24 cellular contexts compared by ENCODE assay signal in the genomic region with DNA sequence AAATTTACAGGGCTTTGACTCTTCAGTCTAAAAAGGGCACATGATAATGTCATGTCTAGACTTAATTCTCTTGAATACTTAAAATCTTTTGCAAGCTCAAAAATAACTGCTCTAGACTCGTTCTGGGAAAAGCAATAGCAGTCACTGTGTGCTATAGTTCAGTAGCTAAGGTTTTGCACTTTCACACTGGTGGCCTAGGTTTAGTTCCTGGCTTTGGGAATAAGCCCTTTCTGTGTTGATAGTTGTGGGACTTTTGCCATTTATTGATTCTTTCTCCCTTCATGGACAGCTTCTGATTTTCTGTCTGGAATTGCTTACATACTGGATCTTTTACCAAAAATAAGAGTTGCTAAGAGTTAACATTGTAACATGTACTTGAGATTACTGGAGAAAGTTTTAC.
DNase-seq lines count a peak whose midpoint lies in the region; ATAC-seq, FAIRE-seq and TF ChIP-seq lines count a peak whose summit lies in the region.
"Had no signal": no experiment of that assay in that cellular context is flagged by ENCODE, and none has a peak within 500 bp of the region (broad histone marks: within the 10 kb centered on the region; RNA-seq: fewer than 3 reads in every experiment).

No MANE protein-coding gene starts in this region.

- no peaks in the 10 kb centered on the region for H3K9me3 ChIP-seq in liver (ENCODE audit: control insufficient read depth in 4 of 4, low read length in 3 of 4)
- H3K9me3 ChIP-seq in HepG2 (ENCODE audit: low read length) = peaks cover 24% of the 10 kb centered on the region
- peaks cover 7% of the 10 kb centered on the region for H3K9me3 ChIP-seq in suprapubic skin
- H3K9me3 ChIP-seq: A549, BE2C had no signal

- 23% methylated on average over 1 of the region's 1 CpG for WGBS in liver
- 0% methylated on average over 1 of the region's 1 CpG for WGBS in HepG2 (ENCODE audit: low lambda C conversion rate)
- WGBS in suprapubic skin = 56% methylated on average over 1 of the region's 1 CpG

- no peak for FAIRE-seq in HepG2 (lab: Jason Lieb, UNC)
- FAIRE-seq: A549, GM12878, GM12892, GM18507 had no signal

- ATAC-seq in HepG2 (no peak), left lobe of liver (peak; percentile 99)
- ATAC-seq: A549, GM12878 had no signal

- POLR2A ChIA-PET in HepG2 (lab: Yijun Ruan, JAX) = no interaction called here

- no peaks in the 10 kb centered on the region for H3K27me3 ChIP-seq in liver (ENCODE audit: control insufficient read depth in 4 of 4, insufficient read depth in 4 of 4, low read length in 3 of 4)
- no peaks in the 10 kb centered on the region for H3K27me3 ChIP-seq in HepG2 (ENCODE audit: control insufficient read depth in 1 of 2, insufficient read depth in 2 of 2, low read length in 2 of 2)
- H3K27me3 ChIP-seq in suprapubic skin = no peaks in the 10 kb centered on the region
- H3K27me3 ChIP-seq: BE2C, BLaER1 had no signal

- no peak for TF ChIP-seq EP300 in HepG2 (IDR thresholded peaks at IDR 0.05; ENCODE audit: low read depth in 2 of 2, low read length in 2 of 2)
- no peak for TF ChIP-seq EP300 in HepG2 (CRISPR knock-in tag; IDR thresholded peaks at IDR 0.05; ENCODE audit: borderline replicate concordance)
- no peak for TF ChIP-seq EP300 in suprapubic skin (IDR thresholded peaks at IDR 0.05)

- in situ Hi-C loops in HepG2 (cut with HindIII; ENCODE audit: extremely low pct_ligation_motif_present, low pct_unique_long_range_greater_than_20kb) = loop anchor here (25.0 kb wide), 1 partner anchor 328 kb away; a partner anchor contains a TSS
- in situ Hi-C loops in ACHN (cut with HindIII; ENCODE audit: low pct_ligation_motif_present, low pct_unique_long_range_greater_than_20kb, low sequenced_read_pairs) = no loop called here

- CTCF ChIA-PET in HepG2 (lab: Yijun Ruan, JAX; ENCODE audit: low intra/inter-chr PET ratio, low total read pairs) = no interaction called here

- no peaks in the 10 kb centered on the region for H3K36me3 ChIP-seq in liver (ENCODE audit: control insufficient read depth in 4 of 4, insufficient read depth in 3 of 4, low read depth in 1 of 4, low read length in 3 of 4)
- H3K36me3 ChIP-seq in HepG2 (replicated peaks in 1 of 2; ENCODE audit: control insufficient read depth in 1 of 2, insufficient read depth in 2 of 2, low read length in 2 of 2) = no peaks in the 10 kb centered on the region
- H3K36me3 ChIP-seq in suprapubic skin = no peaks in the 10 kb centered on the region
- H3K36me3 ChIP-seq: BE2C, BLaER1 had no signal

- TF ChIP-seq RAD21 in liver (IDR thresholded peaks at IDR 0.05) (peak in 1 of 2 donors; percentile 18), HepG2 (CRISPR knock-in tag; IDR thresholded peaks at IDR 0.05) (no peak)

- H3K79me2 ChIP-seq in HepG2 (ENCODE audit: insufficient read depth, low read length) = no peaks in the 10 kb centered on the region

- TF ChIP-seq CTCF in liver (IDR thresholded peaks at IDR 0.05; ENCODE audit: low read depth, low read length, missing input control) (no peak), HepG2 (CRISPR knock-in tag; IDR thresholded peaks at IDR 0.05) (no peak), suprapubic skin (IDR thresholded peaks at IDR 0.05) (no peak)

- H2AFZ ChIP-seq in HepG2 (ENCODE audit: low read length) = no peak overlapping the region

- H3K4me2 ChIP-seq in HepG2 (ENCODE audit: low read depth, low read length) = no peak overlapping the region
- H3K4me2 ChIP-seq: A549, BLaER1 had no signal

- TF ChIP-seq POLR2A in HepG2 (IDR thresholded peaks at IDR 0.05; ENCODE audit: insufficient read depth in 1 of 2, low read depth in 2 of 2, low read length in 2 of 2) (no peak), suprapubic skin (IDR thresholded peaks at IDR 0.05) (no peak)

- H3K27ac ChIP-seq in liver (ENCODE audit: low read depth in 1 of 2, low read length in 2 of 2) (no peak overlapping the region), HepG2 (ENCODE audit: extremely low read length, insufficient read depth, low read length) (no peak overlapping the region), suprapubic skin (no peak overlapping the region)
- H3K27ac ChIP-seq: 22Rv1, A549, BLaER1 had no signal

- intact Hi-C loops in HepG2 (cut with micrococcal nuclease; ENCODE audit: unreplicated experiment) = no loop called here

- H4K20me1 ChIP-seq in HepG2 (ENCODE audit: insufficient read depth, low read length) = no peaks in the 10 kb centered on the region
- H4K20me1 ChIP-seq: BLaER1 had no signal

- H3K9ac ChIP-seq in liver (ENCODE audit: low read depth in 1 of 2, low read length in 2 of 2) (no peak overlapping the region), HepG2 (ENCODE audit: insufficient read depth, low read depth, low read length) (no peak overlapping the region)
- H3K9ac ChIP-seq: BLaER1 had no signal

- H3K4me3 ChIP-seq in liver (ENCODE audit: low read depth in 1 of 3, low read length in 3 of 3) (no peak overlapping the region), HepG2 (replicated peaks in 1 of 3; ENCODE audit: insufficient read depth in 1 of 3, low read depth in 2 of 3, low read length in 3 of 3) (no peak overlapping the region), suprapubic skin (no peak overlapping the region)
- H3K4me3 ChIP-seq: A549, BLaER1, GM12878 had no signal

- no TSS peak for BruUV-seq in HepG2 (replicated peaks; lab: Mats Ljungman, UMichigan)

- H3K4me1 ChIP-seq in liver (ENCODE audit: control insufficient read depth in 4 of 4, insufficient read depth in 4 of 4, low read length in 3 of 4) = peaks cover 0 to 9% (median 4%) of the 10 kb centered on the region in 4 donors
- H3K4me1 ChIP-seq in HepG2 (ENCODE audit: insufficient read depth, low read length) = no peaks in the 10 kb centered on the region
- H3K4me1 ChIP-seq in suprapubic skin = no peaks in the 10 kb centered on the region
- H3K4me1 ChIP-seq: A549, BE2C, BLaER1 had no signal

- DNase-seq in HepG2 (ENCODE audit: low spot score) = no peak
- DNase-seq in left lobe of liver (ENCODE audit: low spot score) = no peak
- DNase-seq in suprapubic skin (ENCODE audit: low spot score in 2 of 2) = no peak
- no peak for DNase-seq in ACHN
- DNase-seq: BE2C; C1 segment of cervical spinal cord; CD4-positive, alpha-beta memory T cell; CD4-positive, CD25-positive, alpha-beta regulatory T cell; CD8-positive, alpha-beta memory T cell; COR-L47; DMS 273 treated with DMSO at 0.1 percent for 48 hours; DMS153; DMS53; DMS79; DND-41; EL; GDM1 had no signal

TF ChIP-seq in liver, 16 proteins besides CTCF, POLR2A, EP300 and RAD21 (continues in another document):
- TF ChIP-seq JUND (IDR thresholded peaks at IDR 0.05) (peak in 1 of 2 donors; percentile 11), SP1 (IDR thresholded peaks at IDR 0.05) (peak; percentile 41), EGR1 (IDR thresholded peaks at IDR 0.05; ENCODE audit: low read depth in 2 of 2) (no peak), HNF4G (IDR thresholded peaks at IDR 0.05) (peak; percentile 52)
- TF ChIP-seq, protein P1, sequence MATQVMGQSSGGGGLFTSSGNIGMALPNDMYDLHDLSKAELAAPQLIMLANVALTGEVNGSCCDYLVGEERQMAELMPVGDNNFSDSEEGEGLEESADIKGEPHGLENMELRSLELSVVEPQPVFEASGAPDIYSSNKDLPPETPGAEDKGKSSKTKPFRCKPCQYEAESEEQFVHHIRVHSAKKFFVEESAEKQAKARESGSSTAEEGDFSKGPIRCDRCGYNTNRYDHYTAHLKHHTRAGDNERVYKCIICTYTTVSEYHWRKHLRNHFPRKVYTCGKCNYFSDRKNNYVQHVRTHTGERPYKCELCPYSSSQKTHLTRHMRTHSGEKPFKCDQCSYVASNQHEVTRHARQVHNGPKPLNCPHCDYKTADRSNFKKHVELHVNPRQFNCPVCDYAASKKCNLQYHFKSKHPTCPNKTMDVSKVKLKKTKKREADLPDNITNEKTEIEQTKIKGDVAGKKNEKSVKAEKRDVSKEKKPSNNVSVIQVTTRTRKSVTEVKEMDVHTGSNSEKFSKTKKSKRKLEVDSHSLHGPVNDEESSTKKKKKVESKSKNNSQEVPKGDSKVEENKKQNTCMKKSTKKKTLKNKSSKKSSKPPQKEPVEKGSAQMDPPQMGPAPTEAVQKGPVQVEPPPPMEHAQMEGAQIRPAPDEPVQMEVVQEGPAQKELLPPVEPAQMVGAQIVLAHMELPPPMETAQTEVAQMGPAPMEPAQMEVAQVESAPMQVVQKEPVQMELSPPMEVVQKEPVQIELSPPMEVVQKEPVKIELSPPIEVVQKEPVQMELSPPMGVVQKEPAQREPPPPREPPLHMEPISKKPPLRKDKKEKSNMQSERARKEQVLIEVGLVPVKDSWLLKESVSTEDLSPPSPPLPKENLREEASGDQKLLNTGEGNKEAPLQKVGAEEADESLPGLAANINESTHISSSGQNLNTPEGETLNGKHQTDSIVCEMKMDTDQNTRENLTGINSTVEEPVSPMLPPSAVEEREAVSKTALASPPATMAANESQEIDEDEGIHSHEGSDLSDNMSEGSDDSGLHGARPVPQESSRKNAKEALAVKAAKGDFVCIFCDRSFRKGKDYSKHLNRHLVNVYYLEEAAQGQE (IDR thresholded peaks at IDR 0.05) = peak; percentile 29

TF ChIP-seq in HepG2, 621 proteins besides CTCF, POLR2A, EP300 and RAD21 (continues in another document):
- TF ChIP-seq, protein P2, sequence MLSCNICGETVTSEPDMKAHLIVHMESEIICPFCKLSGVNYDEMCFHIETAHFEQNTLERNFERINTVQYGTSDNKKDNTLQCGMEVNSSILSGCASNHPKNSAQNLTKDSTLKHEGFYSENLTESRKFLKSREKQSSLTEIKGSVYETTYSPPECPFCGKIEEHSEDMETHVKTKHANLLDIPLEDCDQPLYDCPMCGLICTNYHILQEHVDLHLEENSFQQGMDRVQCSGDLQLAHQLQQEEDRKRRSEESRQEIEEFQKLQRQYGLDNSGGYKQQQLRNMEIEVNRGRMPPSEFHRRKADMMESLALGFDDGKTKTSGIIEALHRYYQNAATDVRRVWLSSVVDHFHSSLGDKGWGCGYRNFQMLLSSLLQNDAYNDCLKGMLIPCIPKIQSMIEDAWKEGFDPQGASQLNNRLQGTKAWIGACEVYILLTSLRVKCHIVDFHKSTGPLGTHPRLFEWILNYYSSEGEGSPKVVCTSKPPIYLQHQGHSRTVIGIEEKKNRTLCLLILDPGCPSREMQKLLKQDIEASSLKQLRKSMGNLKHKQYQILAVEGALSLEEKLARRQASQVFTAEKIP (CRISPR knock-in tag; IDR thresholded peaks at IDR 0.05; ENCODE audit: borderline replicate concordance) = no peak
- TF ChIP-seq, protein P3, sequence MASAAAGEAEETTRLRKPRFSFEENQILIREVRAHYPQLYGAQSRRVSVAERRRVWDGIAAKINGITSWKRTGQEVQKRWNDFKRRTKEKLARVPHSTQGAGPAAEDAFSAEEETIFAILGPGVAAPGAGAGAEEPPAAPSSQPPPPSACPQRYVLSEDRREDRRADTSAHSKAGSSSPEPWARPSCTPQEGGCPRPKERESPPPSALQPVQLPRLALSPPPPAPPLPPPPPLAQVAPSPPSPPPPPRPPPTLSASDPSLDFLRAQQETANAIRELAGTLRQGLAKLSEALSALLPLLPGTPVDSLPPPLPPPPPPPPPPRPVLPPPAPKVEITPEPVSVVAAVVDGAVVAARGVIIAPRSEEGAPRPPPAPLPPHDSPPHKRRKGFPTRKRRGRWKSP (CRISPR knock-in tag; IDR thresholded peaks at IDR 0.05) = no peak
- no peak for TF ChIP-seq PLRG1 (conservative IDR thresholded peaks at IDR 0.05)
- TF ChIP-seq ZBTB38 (CRISPR knock-in tag; IDR thresholded peaks at IDR 0.05) = no peak
- TF ChIP-seq PAX8 (CRISPR knock-in tag; IDR thresholded peaks at IDR 0.05; ENCODE audit: borderline replicate concordance) = no peak
- no peak for TF ChIP-seq HNRNPL (IDR thresholded peaks at IDR 0.05; ENCODE audit: low read depth, low read length)
